ENCODE assay signal across 1 cellular context in the genomic region with DNA sequence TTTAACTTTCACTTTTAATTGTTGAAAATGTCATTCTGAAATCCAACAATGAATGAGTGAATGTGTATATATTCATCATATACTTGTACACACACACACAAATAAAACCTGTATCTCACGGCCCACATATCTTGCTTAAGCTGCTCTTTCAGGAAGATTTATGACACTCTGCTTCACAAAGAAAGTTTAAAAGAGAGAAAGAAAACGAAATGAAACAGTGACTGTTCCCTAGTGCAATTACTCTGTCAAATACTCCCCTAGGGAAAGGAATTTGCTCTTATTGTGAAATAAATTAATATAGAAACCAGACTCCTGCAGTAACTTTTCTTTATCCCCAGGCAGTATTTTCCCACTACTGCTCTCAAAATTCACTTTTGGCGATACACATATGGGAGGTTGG.
TF ChIP-seq lines count a peak whose summit lies in the region.

No MANE protein-coding gene starts in this region.

TF ChIP-seq in A549, 52 proteins besides CTCF, POLR2A, EP300 and RAD21 (continued from another document):
- no peak for TF ChIP-seq USF2 (IDR thresholded peaks at IDR 0.05)
